Comparison of ENCODE assay signal across 16 cellular contexts in the genomic region with DNA sequence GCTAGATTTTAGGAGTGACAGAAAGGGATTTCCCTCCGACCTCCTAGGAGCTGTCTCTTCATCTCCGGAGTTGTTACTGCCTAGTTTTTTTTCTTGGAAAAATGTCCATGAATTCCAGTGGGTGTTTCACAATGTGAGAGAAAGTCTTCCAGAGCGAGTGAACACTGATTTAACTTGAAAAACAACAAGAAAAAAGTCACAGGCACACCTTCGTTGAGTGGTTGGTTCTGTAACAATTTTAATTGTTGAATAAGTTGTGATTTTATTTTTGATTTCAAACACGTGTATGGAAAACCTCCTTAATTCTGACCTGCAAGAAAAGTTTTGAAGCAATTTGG. TPM values are rescaled to one million over a fixed set of nuclear protein-coding genes. Genes with fewer than 3 reads are reported as not detected.
A peak's percentile ranks its signal among the peaks of the same experiment; 100 is the strongest.
DNase-seq lines count a peak whose midpoint lies in the region; ATAC-seq and TF ChIP-seq lines count a peak whose summit lies in the region.
"Had no signal": no experiment of that assay in that cellular context is flagged by ENCODE, and none has a peak within 500 bp of the region (broad histone marks: within the 10 kb centered on the region; RNA-seq: fewer than 3 reads in every experiment).

No MANE protein-coding gene starts in this region.

- peaks cover 27% of the 10 kb centered on the region for H3K27me3 ChIP-seq in H7 (ENCODE audit: control insufficient read depth, insufficient read depth, low read length)
- no peaks in the 10 kb centered on the region for H3K27me3 ChIP-seq in RWPE2 (ENCODE audit: insufficient read depth, poor library complexity, severe bottlenecking)

- H3K27ac Mint-ChIP-seq in progenitor cell of endocrine pancreas, result peak overlapping the region; percentile 37
- no peak overlapping the region for H3K27ac Mint-ChIP-seq in activated T-helper 2 cell treated with anti-CD3 and anti-CD28 coated beads, Interferon-gamma antibody, Interleukin-2, Interleukin-4, amounts not matched to agents 10 μg/mL and 5 μg/mL and 100 μg/mL, durations not matched to agents 14 hours and 24 hours and 36 hours
- H3K27ac Mint-ChIP-seq: activated CD4-positive, alpha-beta T cell treated with anti-CD3 and anti-CD28 coated beads, Interleukin-2, amount 10 ng/mL, durations not matched to agents 7 days and 5 days; stimulated activated naive CD8-positive, alpha-beta T cell treated with anti-CD3 and anti-CD28 coated beads, Interleukin-15, amount 100 ng/mL, for 72 hours; T-helper 2 cell treated with Interferon-gamma antibody and Interleukin-4, amounts not matched to agents 5 μg/mL and 100 μg/mL, for 36 hours had no signal

- H3K27ac ChIP-seq in RWPE2 (ENCODE audit: poor library complexity, severe bottlenecking), result peak overlapping the region; percentile 49
- H3K27ac ChIP-seq: body of pancreas had no signal

- ATAC-seq in RWPE2 (ENCODE audit: low read depth) (no peak), GM21390 (IDR thresholded peaks at IDR 0.05; ENCODE audit: unreplicated experiment) (no peak), left ventricle myocardium superior (no peak)
- ATAC-seq: body of pancreas; left cardiac atrium; naive thymus-derived CD4-positive, alpha-beta T cell; sciatic nerve; stimulated activated naive CD8-positive, alpha-beta T cell treated with anti-CD3 and anti-CD28 coated beads, Interleukin-15, amount 100 ng/mL, for 72 hours had no signal

- H3K4me1 Mint-ChIP-seq in progenitor cell of endocrine pancreas (ENCODE audit: low read depth), result peaks cover 3% of the 10 kb centered on the region
- H3K4me1 Mint-ChIP-seq in activated T-helper 2 cell treated with anti-CD3 and anti-CD28 coated beads, Interferon-gamma antibody, Interleukin-2, Interleukin-4, amounts not matched to agents 10 μg/mL and 5 μg/mL and 100 μg/mL, durations not matched to agents 14 hours and 24 hours and 36 hours (ENCODE audit: low read depth), result peaks cover 7% of the 10 kb centered on the region

- TF ChIP-seq CTCF in RWPE2 (IDR thresholded peaks at IDR 0.05; ENCODE audit: poor library complexity, severe bottlenecking) (no peak), fibroblast of villous mesenchyme (IDR thresholded peaks at IDR 0.05; ENCODE audit: insufficient read depth, low read depth, low read length) (no peak), progenitor cell of endocrine pancreas (IDR thresholded peaks at IDR 0.05; ENCODE audit: unreplicated experiment) (no peak)

- no peaks in the 10 kb centered on the region for H3K36me3 Mint-ChIP-seq in progenitor cell of endocrine pancreas (ENCODE audit: insufficient read depth)
- no peaks in the 10 kb centered on the region for H3K36me3 Mint-ChIP-seq in activated T-helper 2 cell treated with anti-CD3 and anti-CD28 coated beads, Interferon-gamma antibody, Interleukin-2, Interleukin-4, amounts not matched to agents 10 μg/mL and 5 μg/mL and 100 μg/mL, durations not matched to agents 14 hours and 24 hours and 36 hours (ENCODE audit: low read depth)

- peak overlapping the region; percentile 19 for H3K4me3 Mint-ChIP-seq in progenitor cell of endocrine pancreas (ENCODE audit: low read depth)
- no peak overlapping the region for H3K4me3 Mint-ChIP-seq in activated T-helper 2 cell treated with anti-CD3 and anti-CD28 coated beads, Interferon-gamma antibody, Interleukin-2, Interleukin-4, amounts not matched to agents 10 μg/mL and 5 μg/mL and 100 μg/mL, durations not matched to agents 14 hours and 24 hours and 36 hours (ENCODE audit: low read depth)
- H3K4me3 Mint-ChIP-seq: activated CD4-positive, alpha-beta T cell treated with anti-CD3 and anti-CD28 coated beads, Interleukin-2, amount 10 ng/mL, durations not matched to agents 7 days and 5 days; stimulated activated naive CD8-positive, alpha-beta T cell treated with anti-CD3 and anti-CD28 coated beads, Interleukin-15, amount 100 ng/mL, for 72 hours; T-helper 2 cell treated with Interferon-gamma antibody and Interleukin-4, amounts not matched to agents 5 μg/mL and 100 μg/mL, for 36 hours had no signal

- H3K36me3 ChIP-seq in H7 (replicated peaks; ENCODE audit: control insufficient read depth, insufficient read depth, low read length) (peaks cover 4% of the 10 kb centered on the region), RWPE2 (ENCODE audit: low read depth) (peaks cover 43% of the 10 kb centered on the region)

- no peaks in the 10 kb centered on the region for H3K9me3 Mint-ChIP-seq in progenitor cell of endocrine pancreas (ENCODE audit: low read depth)
- no peaks in the 10 kb centered on the region for H3K9me3 Mint-ChIP-seq in activated T-helper 2 cell treated with anti-CD3 and anti-CD28 coated beads, Interferon-gamma antibody, Interleukin-2, Interleukin-4, amounts not matched to agents 10 μg/mL and 5 μg/mL and 100 μg/mL, durations not matched to agents 14 hours and 24 hours and 36 hours
- H3K9me3 Mint-ChIP-seq: activated CD4-positive, alpha-beta T cell treated with anti-CD3 and anti-CD28 coated beads, Interleukin-2, amount 10 ng/mL, durations not matched to agents 7 days and 5 days; stimulated activated naive CD8-positive, alpha-beta T cell treated with anti-CD3 and anti-CD28 coated beads, Interleukin-15, amount 100 ng/mL, for 72 hours; T-helper 2 cell treated with Interferon-gamma antibody and Interleukin-4, amounts not matched to agents 5 μg/mL and 100 μg/mL, for 36 hours had no signal

- peaks cover 82% of the 10 kb centered on the region for H3K27me3 Mint-ChIP-seq in progenitor cell of endocrine pancreas
- H3K27me3 Mint-ChIP-seq in activated T-helper 2 cell treated with anti-CD3 and anti-CD28 coated beads, Interferon-gamma antibody, Interleukin-2, Interleukin-4, amounts not matched to agents 10 μg/mL and 5 μg/mL and 100 μg/mL, durations not matched to agents 14 hours and 24 hours and 36 hours (ENCODE audit: low read depth), result peaks cover 66% of the 10 kb centered on the region

- peak overlapping the region; percentile 90 for H3K4me3 ChIP-seq in H7 (ENCODE audit: insufficient read depth, low read depth, low read length)
- H3K4me3 ChIP-seq in RWPE2 (ENCODE audit: severe bottlenecking), result peak overlapping the region; percentile 60
- peak overlapping the region; percentile 72 for H3K4me3 ChIP-seq in fibroblast of villous mesenchyme (ENCODE audit: low read depth, low read length)
- H3K4me3 ChIP-seq: body of pancreas had no signal

- no peaks in the 10 kb centered on the region for H3K9me3 ChIP-seq in RWPE2 (ENCODE audit: severe bottlenecking)
- H3K9me3 ChIP-seq: body of pancreas had no signal

- DNase-seq in H7, result no peak
- DNase-seq in RWPE2 (ENCODE audit: low spot score), result no peak
- DNase-seq in fibroblast of villous mesenchyme (ENCODE audit: low read depth), result peak; percentile 18
- DNase-seq in progenitor cell of endocrine pancreas (ENCODE audit: low spot score, unreplicated experiment), result no peak
- DNase-seq in activated T-helper 2 cell treated with anti-CD3 and anti-CD28 coated beads, Interferon-gamma antibody, Interleukin-2, Interleukin-4, amounts not matched to agents 10 μg/mL and 5 μg/mL and 100 μg/mL, durations not matched to agents 14 hours and 24 hours and 36 hours (ENCODE audit: low spot score), result no peak
- DNase-seq in left ventricle myocardium superior, result no peak
- no peak for DNase-seq in NCI-H2029 (lab: John Stamatoyannopoulos, UW)
- DNase-seq: activated CD4-positive, alpha-beta T cell treated with anti-CD3 and anti-CD28 coated beads, Interleukin-2, amount 10 ng/mL, durations not matched to agents 7 days and 5 days; body of pancreas; left cardiac atrium; naive thymus-derived CD4-positive, alpha-beta T cell; NCI-H1694; stimulated activated naive CD8-positive, alpha-beta T cell treated with anti-CD3 and anti-CD28 coated beads, Interleukin-15, amount 100 ng/mL, for 72 hours had no signal

- peaks cover 32% of the 10 kb centered on the region for H3K4me1 ChIP-seq in RWPE2 (ENCODE audit: insufficient read depth, poor library complexity, severe bottlenecking)

- intact Hi-C loops in activated T-helper 2 cell treated with anti-CD3 and anti-CD28 coated beads, Interferon-gamma antibody, Interleukin-2, Interleukin-4, amounts not matched to agents 10 μg/mL and 5 μg/mL and 100 μg/mL, durations not matched to agents 14 hours and 24 hours and 36 hours (cut with micrococcal nuclease), result no loop called here
- intact Hi-C loops in left ventricle myocardium superior (cut with micrococcal nuclease), result no loop called here

RNA-seq across cellular contexts. Expression of gene TFAP2C, which starts 2.9 kb away (rescaled TPM):
- 23.6 and 38.4 TPM in 2 replicates for total RNA-seq in H7 (2014; rRNA removed; shearing (Covaris generic))
- total RNA-seq in fibroblast of villous mesenchyme (13.5 and 18.1 TPM in 2 replicates), progenitor cell of endocrine pancreas (0.50 and 0.80 TPM in 2 replicates), left ventricle myocardium superior (0.20 TPM)
- total RNA-seq in activated T-helper 2 cell treated with anti-CD3 and anti-CD28 coated beads, Interferon-gamma antibody, Interleukin-2, Interleukin-4, amounts not matched to agents 10 μg/mL and 5 μg/mL and 100 μg/mL, durations not matched to agents 14 hours and 24 hours and 36 hours, result not detected in 2 replicates
- total RNA-seq: activated CD4-positive, alpha-beta T cell treated with anti-CD3 and anti-CD28 coated beads, Interleukin-2, amount 10 ng/mL, durations not matched to agents 7 days and 5 days; naive thymus-derived CD4-positive, alpha-beta T cell had no signal
